1 cellular context compared by ENCODE assay signal in genomic region chr5:81601912-81602311, GRCh38.
TF ChIP-seq lines count a peak whose summit lies in the region.

No MANE protein-coding gene starts in this region.

TF ChIP-seq in HepG2, 621 proteins besides CTCF, POLR2A, EP300 and RAD21 (continued from another document):
- TF ChIP-seq LRRFIP1 (CRISPR knock-in tag; conservative IDR thresholded peaks at IDR 0.05) (no peak), YEATS4 (CRISPR knock-in tag; IDR thresholded peaks at IDR 0.05; ENCODE audit: borderline replicate concordance) (no peak), ZNF674 (CRISPR knock-in tag; IDR thresholded peaks at IDR 0.05; ENCODE audit: low read depth) (no peak), MAFK (conservative IDR thresholded peaks at IDR 0.05 in 1 of 2, IDR thresholded peaks at IDR 0.05 in 1 of 2; ENCODE audit: low read length in 2 of 2) (no peak), GATAD2A (CRISPR knock-in tag; IDR thresholded peaks at IDR 0.05) (no peak), JUNB (CRISPR knock-in tag; IDR thresholded peaks at IDR 0.05; ENCODE audit: borderline replicate concordance) (no peak), ZNF292 (CRISPR knock-in tag; IDR thresholded peaks at IDR 0.05; ENCODE audit: borderline replicate concordance, low read depth) (no peak), ZNF230 (CRISPR knock-in tag; IDR thresholded peaks at IDR 0.05) (no peak), ZNF33A (CRISPR knock-in tag; IDR thresholded peaks at IDR 0.05; ENCODE audit: borderline replicate concordance) (no peak), IRF9 (CRISPR knock-in tag; IDR thresholded peaks at IDR 0.05; ENCODE audit: borderline replicate concordance) (no peak), FOXC1 (CRISPR knock-in tag; IDR thresholded peaks at IDR 0.05; ENCODE audit: borderline replicate concordance) (no peak)
